ENCODE assay signal across 17 cellular contexts in the genomic region with DNA sequence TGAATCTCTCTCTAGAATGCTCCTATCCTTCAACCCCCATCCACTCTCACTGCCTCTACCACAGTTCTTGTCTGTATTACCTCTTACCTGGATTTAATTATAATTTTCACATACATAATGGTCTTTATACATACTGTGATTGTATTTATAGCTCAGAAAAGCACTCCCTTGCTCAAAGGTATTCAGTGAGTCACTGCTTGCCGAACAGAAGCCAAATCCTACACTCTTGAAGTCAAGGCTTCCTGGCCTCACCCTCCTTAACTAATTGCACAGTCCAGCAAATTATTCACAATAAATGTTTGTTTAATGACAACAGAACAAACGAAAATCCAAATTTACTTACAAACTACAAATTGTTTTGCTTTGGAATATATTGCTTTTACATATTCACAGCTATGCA.
A peak's percentile ranks its signal among the peaks of the same experiment; 100 is the strongest.
DNase-seq lines count a peak whose midpoint lies in the region; ATAC-seq and TF ChIP-seq lines count a peak whose summit lies in the region.
"Had no signal": no experiment of that assay in that cellular context is flagged by ENCODE, and none has a peak within 500 bp of the region (broad histone marks: within the 10 kb centered on the region; RNA-seq: fewer than 3 reads in every experiment).

No MANE protein-coding gene starts in this region.

- no peaks in the 10 kb centered on the region for H3K9me3 ChIP-seq in RWPE2 (ENCODE audit: severe bottlenecking)
- H3K9me3 ChIP-seq in lung (ENCODE audit: control insufficient read depth in 2 of 2, insufficient read depth in 1 of 2, low read length in 1 of 2) = no peaks in the 10 kb centered on the region

- CTCF ChIA-PET in T-cell (lab: Charles Lee) = no interaction called here
- CTCF ChIA-PET in activated CD4-positive, alpha-beta memory T cell treated with anti-CD3 and anti-CD28 coated beads, Interleukin-2, amount 10 ng/mL, durations not matched to agents 7 days and 5 days (lab: Charles Lee) = no interaction called here

- H3K4me3 ChIP-seq in RWPE2 (ENCODE audit: severe bottlenecking) (no peak overlapping the region), lung (no peak overlapping the region)

- H3K27ac Mint-ChIP-seq in T-cell = no peak overlapping the region
- H3K27ac Mint-ChIP-seq in activated CD4-positive, alpha-beta memory T cell treated with anti-CD3 and anti-CD28 coated beads, Interleukin-2, amount 10 ng/mL, durations not matched to agents 7 days and 5 days = no peak overlapping the region
- H3K27ac Mint-ChIP-seq: CD8-positive, alpha-beta T cell; H9 had no signal

- no peak overlapping the region for H3K27ac ChIP-seq in RWPE2 (ENCODE audit: poor library complexity, severe bottlenecking)
- no peak overlapping the region for H3K27ac ChIP-seq in lung (ENCODE audit: low read depth in 1 of 2, low read length in 1 of 2)

- peaks cover 0 to 5% of the 10 kb centered on the region in 2 donors for H3K27me3 Mint-ChIP-seq in T-cell
- no peaks in the 10 kb centered on the region for H3K27me3 Mint-ChIP-seq in activated CD4-positive, alpha-beta memory T cell treated with anti-CD3 and anti-CD28 coated beads, Interleukin-2, amount 10 ng/mL, durations not matched to agents 7 days and 5 days

- peaks cover 5% of the 10 kb centered on the region for H3K4me1 ChIP-seq in RWPE2 (ENCODE audit: insufficient read depth, poor library complexity, severe bottlenecking)
- H3K4me1 ChIP-seq in lung (ENCODE audit: control insufficient read depth in 2 of 2, insufficient read depth in 2 of 2, low read length in 2 of 2) = no peaks in the 10 kb centered on the region

- H3K36me3 Mint-ChIP-seq in T-cell = no peaks in the 10 kb centered on the region
- H3K36me3 Mint-ChIP-seq in activated CD4-positive, alpha-beta memory T cell treated with anti-CD3 and anti-CD28 coated beads, Interleukin-2, amount 10 ng/mL, durations not matched to agents 7 days and 5 days (ENCODE audit: low read depth) = no peaks in the 10 kb centered on the region
- H3K36me3 Mint-ChIP-seq: CD8-positive, alpha-beta T cell had no signal

- H3K4me3 Mint-ChIP-seq in T-cell = no peak overlapping the region
- no peak overlapping the region for H3K4me3 Mint-ChIP-seq in activated CD4-positive, alpha-beta memory T cell treated with anti-CD3 and anti-CD28 coated beads, Interleukin-2, amount 10 ng/mL, durations not matched to agents 7 days and 5 days
- H3K4me3 Mint-ChIP-seq: CD8-positive, alpha-beta T cell; H9 had no signal

- peaks cover 0 to 3% (median 0%) of the 10 kb centered on the region in 3 donors for H3K9me3 Mint-ChIP-seq in T-cell
- peaks cover 2% of the 10 kb centered on the region for H3K9me3 Mint-ChIP-seq in activated CD4-positive, alpha-beta memory T cell treated with anti-CD3 and anti-CD28 coated beads, Interleukin-2, amount 10 ng/mL, durations not matched to agents 7 days and 5 days
- H3K9me3 Mint-ChIP-seq: CD8-positive, alpha-beta T cell had no signal

- H3K27me3 ChIP-seq in RWPE2 (ENCODE audit: insufficient read depth, poor library complexity, severe bottlenecking) (no peaks in the 10 kb centered on the region), lung (ENCODE audit: control insufficient read depth, insufficient read depth) (no peaks in the 10 kb centered on the region)

- H3K4me1 Mint-ChIP-seq in T-cell = no peaks in the 10 kb centered on the region
- no peaks in the 10 kb centered on the region for H3K4me1 Mint-ChIP-seq in activated CD4-positive, alpha-beta memory T cell treated with anti-CD3 and anti-CD28 coated beads, Interleukin-2, amount 10 ng/mL, durations not matched to agents 7 days and 5 days
- H3K4me1 Mint-ChIP-seq: H9 had no signal

- WGBS in lung, 2 donors = 45 to 88% methylated on average over 2 of the region's 2 CpGs

- intact Hi-C loops in posterior vena cava (cut with DNase I) = no loop called here

- peak; percentile 2 for DNase-seq in HT1080 (ENCODE audit: low read depth)
- DNase-seq in RWPE2 (ENCODE audit: low spot score) = no peak
- peak; percentile 2 for DNase-seq in dermis blood vessel endothelial cell
- no peak for DNase-seq in lung (ENCODE audit: low spot score)
- no peak for DNase-seq in T-cell
- no peak for DNase-seq in activated CD4-positive, alpha-beta memory T cell treated with anti-CD3 and anti-CD28 coated beads, Interleukin-2, amount 10 ng/mL, durations not matched to agents 7 days and 5 days
- DNase-seq in amniotic stem cell (lab: John Stamatoyannopoulos, UW) = no peak
- no peak for DNase-seq in posterior vena cava (ENCODE audit: low spot score)
- DNase-seq: CD8-positive, alpha-beta T cell; DMS 273 treated with DMSO at 0.1 percent for 48 hours; H9; Kasumi-1; MV-4-11; NCI-H1436; NCI-H2029 treated with DMSO at 0.1 percent for 48 hours; NCI-H524 treated with DMSO at 0.1 percent for 48 hours; NK-92 treated with Interleukin-12 subunit alpha and Interleukin-12 subunit beta, amount 100 ng/mL, for 24 hours had no signal

- H3K36me3 ChIP-seq in RWPE2 (ENCODE audit: low read depth) (no peaks in the 10 kb centered on the region), lung (ENCODE audit: control insufficient read depth in 2 of 2, insufficient read depth in 2 of 2, low read length in 2 of 2) (no peaks in the 10 kb centered on the region)

- TF ChIP-seq CTCF in RWPE2 (IDR thresholded peaks at IDR 0.05; ENCODE audit: poor library complexity, severe bottlenecking) (no peak), lung (IDR thresholded peaks at IDR 0.05; ENCODE audit: control extremely low read depth, extremely low read depth) (no peak)

- POLR2A ChIA-PET in T-cell (lab: Charles Lee) = no interaction called here
- POLR2A ChIA-PET in activated CD4-positive, alpha-beta memory T cell treated with anti-CD3 and anti-CD28 coated beads, Interleukin-2, amount 10 ng/mL, durations not matched to agents 7 days and 5 days (lab: Charles Lee) = no interaction called here

- peak; percentile 69; the same call in 2 of the 3 replicates for ATAC-seq in RWPE2 (ENCODE audit: low read depth)
- peak; percentile 27 for ATAC-seq in lung (ENCODE audit: insufficient read depth, low FRiP score)
- no peak for ATAC-seq in T-cell (replicated peaks in 1 of 4)
- ATAC-seq: CD8-positive, alpha-beta T cell had no signal

Comparison
In these comparisons a context has a peak if more than half of its experiments do, and no peak if none do; other contexts are left out.
1. DNase-seq: peak in HT1080 (single experiment) and dermis blood vessel endothelial cell (single experiment); none in RWPE2 (single experiment), lung (single experiment), T-cell (0 of 34), activated CD4-positive, alpha-beta memory T cell treated with anti-CD3 and anti-CD28 coated beads, Interleukin-2, amount 10 ng/mL, durations not matched to agents 7 days and 5 days (single experiment), amniotic stem cell (single experiment) and posterior vena cava (single experiment).
2. ATAC-seq: peak in RWPE2 (single experiment) and lung (single experiment); none in T-cell (0 of 4).